ENCODE assay signal across 8 cellular contexts in genomic region chr21:34983680-34984086, GRCh38.
DNase-seq lines count a peak whose midpoint lies in the region; TF ChIP-seq lines count a peak whose summit lies in the region.

No MANE protein-coding gene starts in this region.

- H4K20me1 ChIP-seq in PC-9 (ENCODE audit: insufficient read depth) (peaks cover 6% of the 10 kb centered on the region), smooth muscle cell (ENCODE audit: low read depth) (no peaks in the 10 kb centered on the region)

- peak overlapping the region; percentile 83 for H3K27ac Mint-ChIP-seq in activated naive CD4-positive, alpha-beta T cell treated with anti-CD3 and anti-CD28 coated beads, Interleukin-2, amount 10 ng/mL, durations not matched to agents 7 days and 5 days

- DNase-seq in EH (ENCODE audit: low read depth) (peak; percentile 88), PC-9 (no peak), smooth muscle cell (lab: John Stamatoyannopoulos, UW; ENCODE audit: unreplicated experiment) (no peak), NCI-H446 treated with DMSO at 0.1 percent for 48 hours (lab: John Stamatoyannopoulos, UW) (no peak), medulla oblongata (ENCODE audit: extremely low spot score) (no peak), NCI-H1105 (lab: John Stamatoyannopoulos, UW) (no peak)
- DNase-seq in activated naive CD4-positive, alpha-beta T cell treated with anti-CD3 and anti-CD28 coated beads, Interleukin-2, amount 10 ng/mL, durations not matched to agents 7 days and 5 days = peak; percentile 48
- DNase-seq in central memory CD4-positive, alpha-beta T cell = no peak

- H3K9me2 ChIP-seq in PC-9 (ENCODE audit: insufficient read depth) = no peaks in the 10 kb centered on the region

- H3K4me3 ChIP-seq in PC-9 = no peak overlapping the region
- no peak overlapping the region for H3K4me3 ChIP-seq in smooth muscle cell

- H3K36me3 ChIP-seq in PC-9 (ENCODE audit: low read depth) (peaks cover 28% of the 10 kb centered on the region), smooth muscle cell (ENCODE audit: low read depth) (no peaks in the 10 kb centered on the region)

- no peaks in the 10 kb centered on the region for H3K9me3 ChIP-seq in PC-9 (ENCODE audit: insufficient read depth, low read depth)
- no peaks in the 10 kb centered on the region for H3K9me3 ChIP-seq in smooth muscle cell (replicated peaks; ENCODE audit: low read depth)

- intact Hi-C loops in PC-9 (cut with micrococcal nuclease; ENCODE audit: unreplicated experiment) = no loop called here

- peak overlapping the region; percentile 68 for H3K9ac ChIP-seq in smooth muscle cell (ENCODE audit: low read depth)

- TF ChIP-seq CTCF in PC-9 (conservative IDR thresholded peaks at IDR 0.05) (no peak), smooth muscle cell (IDR thresholded peaks at IDR 0.05; ENCODE audit: borderline replicate concordance, insufficient read depth, poor library complexity, severe bottlenecking) (no peak)

- peak overlapping the region; percentile 38 for H3K4me2 ChIP-seq in PC-9
- peak overlapping the region; percentile 65 for H3K4me2 ChIP-seq in smooth muscle cell

- no peak overlapping the region for H2AFZ ChIP-seq in PC-9
- no peak overlapping the region for H2AFZ ChIP-seq in smooth muscle cell (ENCODE audit: low read depth)

- H3K27me3 ChIP-seq in PC-9 (ENCODE audit: insufficient read depth, low read depth) (no peaks in the 10 kb centered on the region), smooth muscle cell (ENCODE audit: low read depth) (no peaks in the 10 kb centered on the region)

- CTCF ChIA-PET in PC-9 (lab: Charles Lee) = interaction anchor here (1.4 kb wide), 1 partner anchor 16 kb away, joined by 3 read pairs; no protein-coding TSS in a partner anchor
- CTCF ChIA-PET in activated naive CD4-positive, alpha-beta T cell treated with anti-CD3 and anti-CD28 coated beads, Interleukin-2, amount 10 ng/mL, durations not matched to agents 7 days and 5 days (lab: Charles Lee) = interaction anchor here (0.8 to 2.2 kb wide), 8 partner anchors 10 to 96 kb away, joined by 4 to 8 read pairs (median 5); no protein-coding TSS in a partner anchor

- H3K36me3 Mint-ChIP-seq in activated naive CD4-positive, alpha-beta T cell treated with anti-CD3 and anti-CD28 coated beads, Interleukin-2, amount 10 ng/mL, durations not matched to agents 7 days and 5 days = peaks cover 33% of the 10 kb centered on the region

- POLR2A ChIA-PET in PC-9 (lab: Charles Lee; ENCODE audit: unreplicated experiment) = interaction anchor here (0.5 to 0.9 kb wide), 5 partner anchors 16 to 1708 kb away, joined by 3 to 25 read pairs (median 3); no protein-coding TSS in a partner anchor

- peaks cover 28% of the 10 kb centered on the region for H3K4me1 ChIP-seq in PC-9 (replicated peaks; ENCODE audit: insufficient read depth)
- peaks cover 23% of the 10 kb centered on the region for H3K4me1 ChIP-seq in smooth muscle cell (ENCODE audit: low read depth)

- H3K27me3 Mint-ChIP-seq in activated naive CD4-positive, alpha-beta T cell treated with anti-CD3 and anti-CD28 coated beads, Interleukin-2, amount 10 ng/mL, durations not matched to agents 7 days and 5 days = peaks cover 10% of the 10 kb centered on the region

- peak overlapping the region; percentile 83 for H3K27ac ChIP-seq in PC-9
- H3K27ac ChIP-seq in smooth muscle cell (ENCODE audit: low read depth) = peak overlapping the region; percentile 95

- H3K4me1 Mint-ChIP-seq in activated naive CD4-positive, alpha-beta T cell treated with anti-CD3 and anti-CD28 coated beads, Interleukin-2, amount 10 ng/mL, durations not matched to agents 7 days and 5 days = peaks cover 77% of the 10 kb centered on the region

- no TSS peak for BruUV-seq in PC-9 (replicated peaks; lab: Mats Ljungman, UMichigan)

- H3F3A ChIP-seq in PC-9 (ENCODE audit: insufficient read depth, low read depth) = peaks cover 18% of the 10 kb centered on the region
- H3F3A ChIP-seq in smooth muscle cell (ENCODE audit: low read depth) = peaks cover 38% of the 10 kb centered on the region

- H3K9me3 Mint-ChIP-seq in activated naive CD4-positive, alpha-beta T cell treated with anti-CD3 and anti-CD28 coated beads, Interleukin-2, amount 10 ng/mL, durations not matched to agents 7 days and 5 days = no peaks in the 10 kb centered on the region

- H3K79me2 ChIP-seq in PC-9 (ENCODE audit: low read depth) = peaks cover 49% of the 10 kb centered on the region
- peaks cover 11% of the 10 kb centered on the region for H3K79me2 ChIP-seq in smooth muscle cell (ENCODE audit: low read depth)

- H3K4me3 Mint-ChIP-seq in activated naive CD4-positive, alpha-beta T cell treated with anti-CD3 and anti-CD28 coated beads, Interleukin-2, amount 10 ng/mL, durations not matched to agents 7 days and 5 days = peak overlapping the region; percentile 11

Comparison
In these comparisons a context has a peak if more than half of its experiments do, and no peak if none do; other contexts are left out.
1. DNase-seq: peak in EH (single experiment) and activated naive CD4-positive, alpha-beta T cell treated with anti-CD3 and anti-CD28 coated beads, Interleukin-2, amount 10 ng/mL, durations not matched to agents 7 days and 5 days (single experiment); none in PC-9 (0 of 2), smooth muscle cell (single experiment), NCI-H446 treated with DMSO at 0.1 percent for 48 hours (single experiment), medulla oblongata (single experiment), central memory CD4-positive, alpha-beta T cell (single experiment) and NCI-H1105 (single experiment).